ENCODE assay signal across 1 cellular context in genomic region chr1:211675230-211676105, GRCh38.
TF ChIP-seq lines count a peak whose summit lies in the region.

Gene NEK2 (minus strand): TSS chr1:211675621. CDS start chr1:211675479, 142 bp downstream.

TF ChIP-seq in WTC11, 78 proteins besides CTCF, POLR2A, EP300 and RAD21 (continued from another document):
- no peak for TF ChIP-seq STAT6 (CRISPR knock-in tag; conservative IDR thresholded peaks at IDR 0.05; ENCODE audit: low read depth)
- peak; percentile 98 for TF ChIP-seq E2F4 (CRISPR knock-in tag; IDR thresholded peaks at IDR 0.05; ENCODE audit: borderline replicate concordance, low read depth)
- TF ChIP-seq SP1 (CRISPR knock-in tag; conservative IDR thresholded peaks at IDR 0.05): peak; percentile 36; the same call in 1 of the 2 replicates
- TF ChIP-seq GABPB1 (CRISPR knock-in tag; IDR thresholded peaks at IDR 0.05): peak; percentile 9; the same call in 1 of the 2 replicates
- TF ChIP-seq PRDM15 (CRISPR knock-in tag; IDR thresholded peaks at IDR 0.05): no peak
- no peak for TF ChIP-seq ATF1 (CRISPR knock-in tag; IDR thresholded peaks at IDR 0.05)
- peak; percentile 84; the same call in 1 of the 2 replicates for TF ChIP-seq ARID4B (CRISPR knock-in tag; IDR thresholded peaks at IDR 0.05; ENCODE audit: borderline replicate concordance)
- TF ChIP-seq MYBL2 (CRISPR knock-in tag; IDR thresholded peaks at IDR 0.05): peak; percentile 93
